Comparison of ENCODE assay signal across 1 cellular context in genomic region chr1:28512058-28512611, GRCh38.
TF ChIP-seq lines count a peak whose summit lies in the region.

No MANE protein-coding gene starts in this region.

TF ChIP-seq in K562, 482 proteins besides CTCF, POLR2A, EP300 and RAD21 (continued from another document and continues in another):
- TF ChIP-seq ARID4B (CRISPR knock-in tag; IDR thresholded peaks at IDR 0.05): 0 out of 2 replicates have a peak, but pooled peaks have one; percentile 4
- TF ChIP-seq RB1 (IDR thresholded peaks at IDR 0.05; ENCODE audit: low read depth): no peak; the same call in 1 of the 2 replicates
- no peak for TF ChIP-seq TBL1XR1 (IDR thresholded peaks at IDR 0.05; ENCODE audit: low read length in 2 of 2)
- no peak for TF ChIP-seq STAT6 (CRISPR knock-in tag; IDR thresholded peaks at IDR 0.05)
- peak; percentile 97 for TF ChIP-seq SIRT6 (IDR thresholded peaks at IDR 0.05; ENCODE audit: low read depth, low read length)
- TF ChIP-seq ZBTB1 (CRISPR knock-in tag; IDR thresholded peaks at IDR 0.05; ENCODE audit: borderline replicate concordance, low read depth): no peak
- TF ChIP-seq REST (CRISPR knock-in tag; IDR thresholded peaks at IDR 0.05; ENCODE audit: low read depth): no peak
- no peak for TF ChIP-seq HDGF (IDR thresholded peaks at IDR 0.05)
- no peak for TF ChIP-seq ELK1 (CRISPR knock-in tag; IDR thresholded peaks at IDR 0.05)
- TF ChIP-seq BCLAF1 (IDR thresholded peaks at IDR 0.05; ENCODE audit: borderline replicate concordance in 1 of 2, control insufficient read depth in 1 of 2, low read depth in 2 of 2, low read length in 1 of 2): peak in 1 of 2 experiments; percentile 61; a peak in 1 of 4 replicates
- TF ChIP-seq ZNF121 (CRISPR knock-in tag; conservative IDR thresholded peaks at IDR 0.05): no peak
- no peak for TF ChIP-seq ZNF76 (CRISPR knock-in tag; IDR thresholded peaks at IDR 0.05; ENCODE audit: borderline replicate concordance)
- TF ChIP-seq NFIC (IDR thresholded peaks at IDR 0.05): peak; percentile 23; the same call in 1 of the 2 replicates
- TF ChIP-seq FOXA3 (CRISPR knock-in tag; conservative IDR thresholded peaks at IDR 0.05 in 1 of 2, IDR thresholded peaks at IDR 0.05 in 1 of 2): no peak
- TF ChIP-seq MITF (IDR thresholded peaks at IDR 0.05): no peak
- TF ChIP-seq GABPB2 (CRISPR knock-in tag; conservative IDR thresholded peaks at IDR 0.05): no peak
- no peak for TF ChIP-seq RBM14 (IDR thresholded peaks at IDR 0.05; ENCODE audit: borderline replicate concordance, insufficient read depth, low read depth, low read length)
- TF ChIP-seq NCOA2 (IDR thresholded peaks at IDR 0.05; ENCODE audit: partially characterized antibody in 2 of 2): no peak
- no peak for TF ChIP-seq NFXL1 (CRISPR knock-in tag; IDR thresholded peaks at IDR 0.05)
- TF ChIP-seq SIN3A (IDR thresholded peaks at IDR 0.05; ENCODE audit: borderline replicate concordance in 2 of 2, control insufficient read depth in 1 of 2, low read depth in 2 of 2, low read length in 2 of 2): peak in 1 of 2 experiments; percentile 28; a peak in 1 of 4 replicates
- no peak for TF ChIP-seq ZKSCAN8 (CRISPR knock-in tag; IDR thresholded peaks at IDR 0.05)
- TF ChIP-seq ZNF407 (IDR thresholded peaks at IDR 0.05; ENCODE audit: low read depth): no peak
- no peak for TF ChIP-seq HNRNPL (IDR thresholded peaks at IDR 0.05; ENCODE audit: low read depth, low read length)
- no peak for TF ChIP-seq STAT5B (CRISPR knock-in tag; IDR thresholded peaks at IDR 0.05)
- TF ChIP-seq ZNF165 (CRISPR knock-in tag; IDR thresholded peaks at IDR 0.05; ENCODE audit: borderline replicate concordance): no peak
- TF ChIP-seq IFI16 (CRISPR knock-in tag; IDR thresholded peaks at IDR 0.05): no peak
- TF ChIP-seq XRCC5 (IDR thresholded peaks at IDR 0.05; ENCODE audit: low read depth, low read length): peak; percentile 88; the same call in 1 of the 2 replicates
- no peak for TF ChIP-seq PHF8 (IDR thresholded peaks at IDR 0.05; ENCODE audit: borderline replicate concordance, low read length)
- TF ChIP-seq CBX3 (IDR thresholded peaks at IDR 0.05; ENCODE audit: borderline replicate concordance in 1 of 2, low read length in 2 of 2): 0 out of 3 replicates have a peak, but pooled peaks of 1 of the 2 experiments have one; percentile 5
- no peak for TF ChIP-seq KLF10 (CRISPR knock-in tag; IDR thresholded peaks at IDR 0.05)
- peak; percentile 75; the same call in 1 of the 2 replicates for TF ChIP-seq ILF3 (IDR thresholded peaks at IDR 0.05; ENCODE audit: borderline replicate concordance)
